19 cellular contexts compared by ENCODE assay signal in genomic region chr20:42567409-42567808, GRCh38.
"Had no signal": no experiment of that assay in that cellular context is flagged by ENCODE, and none has a peak within 500 bp of the region (broad histone marks: within the 10 kb centered on the region; RNA-seq: fewer than 3 reads in every experiment).

No MANE protein-coding gene starts in this region.

- ATAC-seq: activated CD4-positive, alpha-beta T cell treated with anti-CD3 and anti-CD28 coated beads for 36 hours; activated CD8-positive, alpha-beta memory T cell treated with anti-CD3 and anti-CD28 coated beads, Interleukin-2, amount 10 ng/mL, durations not matched to agents 7 days and 5 days; body of pancreas; left colon; stimulated activated naive CD8-positive, alpha-beta T cell treated with anti-CD3 and anti-CD28 coated beads, Interleukin-15, Interleukin-2, amounts not matched to agents 100 U/mL and 50 U/mL, for 24 hours; T-cell; WTC11 had no signal

- H3K36me3 ChIP-seq: colonic mucosa, transverse colon had no signal

- H3K4me1 ChIP-seq: colonic mucosa, transverse colon had no signal

- DNase-seq: activated CD4-positive, alpha-beta memory T cell treated with anti-CD3 and anti-CD28 coated beads for 36 hours; activated CD4-positive, alpha-beta T cell treated with anti-CD3 and anti-CD28 coated beads for 36 hours; activated CD8-positive, alpha-beta memory T cell treated with anti-CD3 and anti-CD28 coated beads, Interleukin-2, amount 10 ng/mL, durations not matched to agents 7 days and 5 days; amniotic stem cell; body of pancreas; caudate nucleus; colonic mucosa; endodermal cell; left colon; nephron progenitor cell; occipital lobe; stimulated activated CD4-positive, alpha-beta T cell treated with anti-CD3 and anti-CD28 coated beads, Interleukin-2, amount 100 ng/mL, for 24 hours; stimulated activated naive CD8-positive, alpha-beta T cell treated with anti-CD3 and anti-CD28 coated beads, Interleukin-15, Interleukin-2, amounts not matched to agents 100 U/mL and 50 U/mL, for 24 hours; substantia nigra; T-cell; transverse colon had no signal

- H3K4me3 ChIP-seq: body of pancreas, colonic mucosa, lung, SK-N-MC, transverse colon had no signal

- H3K27me3 ChIP-seq: body of pancreas, colonic mucosa, transverse colon had no signal

- H3K9me3 ChIP-seq: body of pancreas, colonic mucosa, transverse colon had no signal

- H3K27ac ChIP-seq: body of pancreas, colonic mucosa, SK-N-MC, transverse colon had no signal
